Comparison of ENCODE assay signal across 1 cellular context in the genomic region with DNA sequence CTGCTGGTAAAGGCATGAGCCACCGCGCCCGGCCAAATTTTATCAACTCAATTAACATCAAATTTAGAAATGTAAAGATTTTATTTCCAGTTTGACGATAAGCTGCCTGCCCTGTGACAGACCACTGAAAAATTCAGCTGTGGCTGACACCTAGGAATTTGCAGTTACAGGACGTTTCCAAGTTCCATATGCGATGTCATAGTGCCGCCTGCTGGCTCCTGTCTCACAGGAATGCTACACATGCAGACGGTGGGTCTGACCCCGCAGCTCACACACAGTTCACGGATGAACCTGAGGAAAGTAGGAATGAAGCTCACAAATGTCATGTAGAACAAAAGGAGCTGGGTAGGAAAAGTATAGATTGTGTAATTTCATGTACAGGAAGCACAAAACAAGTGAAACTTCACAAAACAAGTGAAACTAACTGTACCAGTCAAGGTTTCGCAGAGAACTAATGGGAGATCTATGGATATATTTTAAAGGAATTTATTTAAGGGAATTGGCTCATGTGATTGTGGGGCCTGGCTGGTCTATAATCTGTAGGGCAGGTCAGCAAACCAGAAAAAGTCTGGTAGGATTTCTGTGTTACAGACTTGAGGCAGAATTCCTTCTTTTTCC.
TF ChIP-seq lines count a peak whose summit lies in the region.

No MANE protein-coding gene starts in this region.

TF ChIP-seq in GM12878, 131 proteins besides CTCF, POLR2A, EP300 and RAD21 (continued from another document):
- TF ChIP-seq SMARCA5 (IDR thresholded peaks at IDR 0.05), result no peak
